1 cellular context compared by ENCODE assay signal in the genomic region with DNA sequence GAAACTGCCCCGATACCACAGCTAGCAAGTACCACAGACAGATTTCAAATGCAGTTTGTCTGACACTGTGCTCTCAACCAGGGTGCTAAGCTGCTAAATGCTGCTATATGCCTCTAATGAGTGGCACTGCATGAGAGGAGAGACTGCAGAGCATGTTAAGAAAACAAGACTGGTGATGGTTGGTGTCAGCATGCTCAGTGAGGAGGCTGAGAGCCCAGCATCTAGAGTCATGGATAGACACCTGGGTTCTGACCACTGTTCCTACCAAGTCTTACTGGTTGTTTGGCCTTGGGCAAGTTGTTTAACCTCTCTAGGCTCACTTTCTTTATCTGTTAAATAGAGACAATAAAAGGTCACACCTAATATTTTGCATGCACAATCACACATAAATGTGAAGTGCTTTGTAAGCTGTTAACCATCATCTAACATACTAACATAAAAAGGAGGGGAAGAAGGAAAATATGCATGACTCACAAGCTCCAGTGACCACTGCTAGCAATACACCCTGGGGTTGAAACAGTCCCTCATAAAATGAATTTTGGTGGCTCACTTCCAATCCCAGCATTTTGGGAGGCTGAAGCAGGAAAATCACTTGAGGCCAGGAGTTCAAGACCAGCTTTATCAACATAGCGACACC.
TF ChIP-seq lines count a peak whose summit lies in the region.

No MANE protein-coding gene starts in this region.

TF ChIP-seq in endothelial cell of umbilical vein, 7 proteins besides CTCF, POLR2A, EP300 and RAD21 (continued from another document):
- TF ChIP-seq, protein P1, sequence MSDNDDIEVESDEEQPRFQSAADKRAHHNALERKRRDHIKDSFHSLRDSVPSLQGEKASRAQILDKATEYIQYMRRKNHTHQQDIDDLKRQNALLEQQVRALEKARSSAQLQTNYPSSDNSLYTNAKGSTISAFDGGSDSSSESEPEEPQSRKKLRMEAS (IDR thresholded peaks at IDR 0.05; ENCODE audit: insufficient read depth, insufficient read length) = no peak
- TF ChIP-seq FOS (IDR thresholded peaks at IDR 0.05; ENCODE audit: borderline replicate concordance, insufficient read depth, low read length) = no peak
- no peak for TF ChIP-seq POLR2AphosphoS5 (IDR thresholded peaks at IDR 0.05; ENCODE audit: insufficient read depth, low read depth, low read length)
